Comparison of ENCODE assay signal across 9 cellular contexts in genomic region chr12:124312601-124313000, GRCh38. TPM values are rescaled to one million over a fixed set of nuclear protein-coding genes. Genes with fewer than 3 reads are reported as not detected.
"Had no signal": no experiment of that assay in that cellular context is flagged by ENCODE, and none has a peak within 500 bp of the region (broad histone marks: within the 10 kb centered on the region; RNA-seq: fewer than 3 reads in every experiment).

No MANE protein-coding gene starts in this region.

- ATAC-seq: GM23338, HCT116, K562 had no signal

- H3K4me1 ChIP-seq: HAP-1 had no signal

- DNase-seq: H7, IMR-90 had no signal

- H3K4me2 ChIP-seq: GM23338 had no signal

- H3K9me3 Mint-ChIP-seq: GM23338 had no signal

- H3K4me3 ChIP-seq: GM23338, HAP-1, K562 had no signal

- H2AFZ ChIP-seq: GM23338 had no signal

- H3K27ac Mint-ChIP-seq: GM23338 had no signal

- FAIRE-seq: H1, HTR-8/SVneo, K562 had no signal

- H3K36me3 ChIP-seq: HAP-1 had no signal

- H3K4me3 Mint-ChIP-seq: GM23338 had no signal

- H3K9me3 ChIP-seq: HAP-1 had no signal

RNA-seq across cellular contexts. Expression of gene RFLNA, which starts 17.7 kb away (rescaled TPM):
- total RNA-seq: HT-29, IMR-90, K562 had no signal
